Comparison of ENCODE assay signal across 1 cellular context in the genomic region with DNA sequence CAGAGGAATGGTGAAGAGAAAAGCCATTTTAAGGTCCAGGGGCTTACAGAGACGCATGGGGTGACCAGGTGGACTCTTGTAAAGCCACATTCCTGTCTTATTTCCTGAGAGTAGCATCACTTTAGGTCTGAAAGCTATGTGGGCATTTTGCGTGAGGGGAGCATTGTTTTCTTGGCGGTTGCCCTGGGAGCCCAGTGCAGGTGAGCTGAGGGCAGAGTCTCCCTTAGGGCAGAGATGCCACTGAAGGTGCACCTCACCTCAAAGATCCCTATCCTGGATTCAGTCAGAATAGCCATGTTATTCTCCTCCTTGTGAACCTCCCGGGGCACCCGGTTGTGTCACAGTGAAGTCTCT.
A peak's percentile ranks its signal among the peaks of the same experiment; 100 is the strongest.
TF ChIP-seq lines count a peak whose summit lies in the region.

No MANE protein-coding gene starts in this region.

TF ChIP-seq in HepG2, 621 proteins besides CTCF, POLR2A, EP300 and RAD21:
- TF ChIP-seq YEATS4 (CRISPR knock-in tag; IDR thresholded peaks at IDR 0.05; ENCODE audit: borderline replicate concordance) (no peak), MZF1 (CRISPR knock-in tag; IDR thresholded peaks at IDR 0.05; ENCODE audit: borderline replicate concordance) (no peak)
- TF ChIP-seq, protein P1, sequence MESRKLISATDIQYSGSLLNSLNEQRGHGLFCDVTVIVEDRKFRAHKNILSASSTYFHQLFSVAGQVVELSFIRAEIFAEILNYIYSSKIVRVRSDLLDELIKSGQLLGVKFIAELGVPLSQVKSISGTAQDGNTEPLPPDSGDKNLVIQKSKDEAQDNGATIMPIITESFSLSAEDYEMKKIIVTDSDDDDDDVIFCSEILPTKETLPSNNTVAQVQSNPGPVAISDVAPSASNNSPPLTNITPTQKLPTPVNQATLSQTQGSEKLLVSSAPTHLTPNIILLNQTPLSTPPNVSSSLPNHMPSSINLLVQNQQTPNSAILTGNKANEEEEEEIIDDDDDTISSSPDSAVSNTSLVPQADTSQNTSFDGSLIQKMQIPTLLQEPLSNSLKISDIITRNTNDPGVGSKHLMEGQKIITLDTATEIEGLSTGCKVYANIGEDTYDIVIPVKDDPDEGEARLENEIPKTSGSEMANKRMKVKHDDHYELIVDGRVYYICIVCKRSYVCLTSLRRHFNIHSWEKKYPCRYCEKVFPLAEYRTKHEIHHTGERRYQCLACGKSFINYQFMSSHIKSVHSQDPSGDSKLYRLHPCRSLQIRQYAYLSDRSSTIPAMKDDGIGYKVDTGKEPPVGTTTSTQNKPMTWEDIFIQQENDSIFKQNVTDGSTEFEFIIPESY (CRISPR knock-in tag; IDR thresholded peaks at IDR 0.05) = 0 out of 2 replicates have a peak, but pooled peaks have one; percentile 47
